10 cellular contexts compared by ENCODE assay signal in genomic region chr21:45295576-45296365, GRCh38. TPM values are rescaled to one million over a fixed set of nuclear protein-coding genes. Genes with fewer than 3 reads are reported as not detected.
A peak's percentile ranks its signal among the peaks of the same experiment; 100 is the strongest.
DNase-seq lines count a peak whose midpoint lies in the region; ATAC-seq, FAIRE-seq and TF ChIP-seq lines count a peak whose summit lies in the region.
"Had no signal": no experiment of that assay in that cellular context is flagged by ENCODE, and none has a peak within 500 bp of the region (broad histone marks: within the 10 kb centered on the region; RNA-seq: fewer than 3 reads in every experiment).

No MANE protein-coding gene starts in this region.

- peak overlapping the region in 3 of 4 donors; percentile 44 to 78 (median 66) for H3K27ac ChIP-seq in body of pancreas
- peak overlapping the region; percentile 83 to 91 for H3K27ac ChIP-seq in left lung
- peak overlapping the region; percentile 51 for H3K27ac ChIP-seq in substantia nigra (ENCODE audit: low read depth, low read length, poor library complexity, severe bottlenecking)
- H3K27ac ChIP-seq in WERI-Rb-1: no peak overlapping the region
- no peak overlapping the region for H3K27ac ChIP-seq in CD4-positive, alpha-beta memory T cell (ENCODE audit: low read depth, low read length)

- ATAC-seq in body of pancreas (no peak), left lung (no peak), GM21576 (IDR thresholded peaks at IDR 0.05; ENCODE audit: unreplicated experiment) (no peak)

- POLR2A ChIA-PET in CD4-positive, alpha-beta memory T cell (lab: Charles Lee; ENCODE audit: partially characterized antibody): no interaction called here

- CTCF ChIA-PET in CD4-positive, alpha-beta memory T cell (lab: Charles Lee; ENCODE audit: partially characterized antibody): no interaction called here

- no peak for TF ChIP-seq POLR2A in body of pancreas (IDR thresholded peaks at IDR 0.05)

- H3K4me3 Mint-ChIP-seq in CD4-positive, alpha-beta memory T cell: no peak overlapping the region

- DNase-seq in HTR-8/SVneo (ENCODE audit: insufficient read length, low spot score): peak; percentile 74
- peak in 1 of 4 donors; percentile 11 for DNase-seq in body of pancreas
- DNase-seq in left lung: no peak
- no peak for DNase-seq in substantia nigra (lab: John Stamatoyannopoulos, UW)
- DNase-seq in WERI-Rb-1: no peak
- no peak for DNase-seq in effector CD8-positive, alpha-beta T cell (lab: John Stamatoyannopoulos, UW)
- no peak for DNase-seq in CD4-positive, alpha-beta memory T cell
- DNase-seq: activated naive CD4-positive, alpha-beta T cell treated with Interleukin-2 at 50 U/mL for 16 hours; NCI-H1092 treated with DMSO at 0.1 percent for 48 hours had no signal

- FAIRE-seq in HTR-8/SVneo (lab: Jason Lieb, UNC): peak; percentile 91

- no peak overlapping the region for H3K4me3 ChIP-seq in body of pancreas
- H3K4me3 ChIP-seq in left lung: no peak overlapping the region
- H3K4me3 ChIP-seq in WERI-Rb-1 (ENCODE audit: low read depth, low read length): no peak overlapping the region
- H3K4me3 ChIP-seq in CD4-positive, alpha-beta memory T cell (ENCODE audit: low read length in 2 of 2): no peak overlapping the region

- H3K27me3 Mint-ChIP-seq in CD4-positive, alpha-beta memory T cell: no peaks in the 10 kb centered on the region

- no peaks in the 10 kb centered on the region for H3K9me3 ChIP-seq in body of pancreas
- no peaks in the 10 kb centered on the region for H3K9me3 ChIP-seq in left lung
- H3K9me3 ChIP-seq in WERI-Rb-1 (ENCODE audit: severe bottlenecking): no peaks in the 10 kb centered on the region
- H3K9me3 ChIP-seq in CD4-positive, alpha-beta memory T cell (ENCODE audit: control insufficient read depth in 1 of 2, low read length in 2 of 2): no peaks in the 10 kb centered on the region

- H3K4me1 Mint-ChIP-seq in CD4-positive, alpha-beta memory T cell: peaks cover 5 to 18% (median 14%) of the 10 kb centered on the region in 4 donors

- no peaks in the 10 kb centered on the region for H3K27me3 ChIP-seq in body of pancreas
- H3K27me3 ChIP-seq in left lung: no peaks in the 10 kb centered on the region
- no peaks in the 10 kb centered on the region for H3K27me3 ChIP-seq in WERI-Rb-1 (ENCODE audit: insufficient read depth, low read depth, severe bottlenecking)
- H3K27me3 ChIP-seq in CD4-positive, alpha-beta memory T cell (ENCODE audit: insufficient read depth, low read length): no peaks in the 10 kb centered on the region

- intact Hi-C loops in body of pancreas (cut with DNase I) (loop anchor here (10.0 kb wide), 1 partner anchor 149 kb away; no protein-coding TSS in a partner anchor), left lung (cut with DNase I) (no loop called here)
- intact Hi-C loops in CD4-positive, alpha-beta memory T cell (cut with micrococcal nuclease): no loop called here

- peak overlapping the region in 3 of 7 donors; percentile 17 to 87 (median 35) for H3K27ac Mint-ChIP-seq in CD4-positive, alpha-beta memory T cell

- H3K9me3 Mint-ChIP-seq in CD4-positive, alpha-beta memory T cell: peaks cover 0 to under 1% (median 0%) of the 10 kb centered on the region in 8 donors

- H3K4me1 ChIP-seq in body of pancreas (peaks cover 44% of the 10 kb centered on the region), left lung (peaks cover 37 to 45% of the 10 kb centered on the region in 2 donors)
- H3K4me1 ChIP-seq in CD4-positive, alpha-beta memory T cell (ENCODE audit: insufficient read depth, low read length): peaks cover 17% of the 10 kb centered on the region

- WGBS in body of pancreas, 2 donors: 66 to 69% methylated on average over 22 to 27 of the region's 27 CpGs

- H3K36me3 ChIP-seq in body of pancreas (replicated peaks in 1 of 2; ENCODE audit: insufficient read depth in 1 of 2, low read depth in 2 of 2) (no peaks in the 10 kb centered on the region), left lung (no peaks in the 10 kb centered on the region), WERI-Rb-1 (no peaks in the 10 kb centered on the region)
- H3K36me3 ChIP-seq in CD4-positive, alpha-beta memory T cell (ENCODE audit: insufficient read depth, low read length): no peaks in the 10 kb centered on the region

- TF ChIP-seq CTCF in body of pancreas (IDR thresholded peaks at IDR 0.05) (no peak), left lung (IDR thresholded peaks at IDR 0.05) (no peak), WERI-Rb-1 (IDR thresholded peaks at IDR 0.05; ENCODE audit: low read depth, low read length) (no peak)

- H3K36me3 Mint-ChIP-seq in CD4-positive, alpha-beta memory T cell: no peaks in the 10 kb centered on the region

RNA-seq across cellular contexts. Expression of gene POFUT2, which starts 8.1 kb away (rescaled TPM):
- 10 to 100 TPM; 16.3 to 46.1 TPM for total RNA-seq in body of pancreas
- 10 to 100 TPM; 31.6 to 35.1 TPM for total RNA-seq in left lung
- 10 to 100 TPM; 40.1 to 40.8 TPM for total RNA-seq in CD4-positive, alpha-beta memory T cell
- polyA plus RNA-seq in CD4-positive, alpha-beta memory T cell: 1 to 10 TPM; 2.8 to 5.7 TPM

Comparison
In these comparisons a context has a peak if more than half of its experiments do, and no peak if none do; other contexts are left out.
1. H3K27ac ChIP-seq: peak in body of pancreas (3 of 4), left lung (2 of 2) and substantia nigra (single experiment); none in WERI-Rb-1 (single experiment) and CD4-positive, alpha-beta memory T cell (single experiment).